In genomic region chr4:83118869-83119268, GRCh38 we compare ENCODE assay signal across 12 cellular contexts.
"Had no signal": no experiment of that assay in that cellular context is flagged by ENCODE, and none has a peak within 500 bp of the region (broad histone marks: within the 10 kb centered on the region; RNA-seq: fewer than 3 reads in every experiment).

No MANE protein-coding gene starts in this region.

- H3K9me3 Mint-ChIP-seq: activated T-cell treated with anti-CD3 and anti-CD28 coated beads, Interleukin-2, amount 50 U/mL, for 4 hours; stimulated activated effector memory CD8-positive, alpha-beta T cell treated with anti-CD3 and anti-CD28 coated beads, Interleukin-12 subunit alpha, Interleukin-12 subunit beta, amount 100 ng/mL, for 72 hours; T-helper 2 cell treated with Interferon-gamma antibody and Interleukin-4, amounts not matched to agents 5 μg/mL and 100 μg/mL, for 36 hours had no signal

- DNase-seq: activated CD4-positive, alpha-beta T cell treated with anti-CD3 and anti-CD28 coated beads, Interleukin-2, amount 50 U/mL, for 4 hours; activated effector memory CD4-positive, alpha-beta T cell treated with anti-CD3 and anti-CD28 coated beads, Interleukin-2, amount 50 U/mL, for 16 hours; activated T-cell treated with anti-CD3 and anti-CD28 coated beads, Interleukin-2, amount 50 U/mL, for 4 hours; hypothalamus; lower lobe of right lung; tibial artery; uterus had no signal

- H3K4me3 Mint-ChIP-seq: activated T-cell treated with anti-CD3 and anti-CD28 coated beads, Interleukin-2, amount 50 U/mL, for 4 hours; mesothelial cell of epicardium; stimulated activated effector memory CD8-positive, alpha-beta T cell treated with anti-CD3 and anti-CD28 coated beads, Interleukin-12 subunit alpha, Interleukin-12 subunit beta, amount 100 ng/mL, for 72 hours; T-helper 2 cell treated with Interferon-gamma antibody and Interleukin-4, amounts not matched to agents 5 μg/mL and 100 μg/mL, for 36 hours had no signal

- H3K36me3 Mint-ChIP-seq: stimulated activated effector memory CD8-positive, alpha-beta T cell treated with anti-CD3 and anti-CD28 coated beads, Interleukin-12 subunit alpha, Interleukin-12 subunit beta, amount 100 ng/mL, for 72 hours had no signal

- H3K4me3 ChIP-seq: lower lobe of right lung, right atrium auricular region, tibial artery, uterus had no signal

- ATAC-seq: activated CD4-positive, CD25-positive, alpha-beta regulatory T cell treated with anti-CD3 and anti-CD28 coated beads, Interleukin-2, amount 50 U/mL, for 24 hours; activated T-cell treated with anti-CD3 and anti-CD28 coated beads, Interleukin-2, amount 50 U/mL, for 4 hours; lower lobe of right lung; stimulated activated effector memory CD8-positive, alpha-beta T cell treated with anti-CD3 and anti-CD28 coated beads, Interleukin-12 subunit alpha, Interleukin-12 subunit beta, amount 100 ng/mL, for 72 hours had no signal

- H3K27ac Mint-ChIP-seq: mesothelial cell of epicardium; stimulated activated effector memory CD8-positive, alpha-beta T cell treated with anti-CD3 and anti-CD28 coated beads, Interleukin-12 subunit alpha, Interleukin-12 subunit beta, amount 100 ng/mL, for 72 hours; T-helper 2 cell treated with Interferon-gamma antibody and Interleukin-4, amounts not matched to agents 5 μg/mL and 100 μg/mL, for 36 hours had no signal
